20 cellular contexts compared by ENCODE assay signal in genomic region chr5:151598984-151599383, GRCh38. TPM values are rescaled to one million over a fixed set of nuclear protein-coding genes. Genes with fewer than 3 reads are reported as not detected.
A peak's percentile ranks its signal among the peaks of the same experiment; 100 is the strongest.
DNase-seq lines count a peak whose midpoint lies in the region; ATAC-seq, FAIRE-seq and TF ChIP-seq lines count a peak whose summit lies in the region.
"Had no signal": no experiment of that assay in that cellular context is flagged by ENCODE, and none has a peak within 500 bp of the region (broad histone marks: within the 10 kb centered on the region; RNA-seq: fewer than 3 reads in every experiment).

No MANE protein-coding gene starts in this region.

- peak overlapping the region; percentile 3 to 68 (median 56); a peak in 17 of 22 replicates for H3K4me2 ChIP-seq in BLaER1 treated with 17β-estradiol and CSF1 and Interleukin-3, amounts not matched to agents 10 nM and 100 nM

- H3K9me3 Mint-ChIP-seq in stimulated activated naive B cell treated with anti-CD40 and anti-IgM and Interleukin-4, amounts not matched to agents 10 μg/mL and 1 μg/mL and 100 μg/mL, for 72 hours: no peaks in the 10 kb centered on the region
- H3K9me3 Mint-ChIP-seq: activated CD4-positive, alpha-beta T cell treated with anti-CD3 and anti-CD28 coated beads, Interleukin-2, amount 10 ng/mL, durations not matched to agents 24 days and 14 days; CD4-positive, alpha-beta memory T cell had no signal

- TF ChIP-seq RAD21 in Ishikawa (IDR thresholded peaks at IDR 0.05; ENCODE audit: low read depth): no peak

- ATAC-seq in stimulated activated naive B cell treated with anti-CD40 and anti-IgM and Interleukin-4, amounts not matched to agents 10 μg/mL and 1 μg/mL and 100 μg/mL, for 72 hours (replicated peaks): no peak
- ATAC-seq: left ventricle myocardium superior, right cardiac atrium had no signal

- H3K4me1 Mint-ChIP-seq in stimulated activated naive B cell treated with anti-CD40 and anti-IgM and Interleukin-4, amounts not matched to agents 10 μg/mL and 1 μg/mL and 100 μg/mL, for 72 hours: no peaks in the 10 kb centered on the region
- H3K4me1 Mint-ChIP-seq: activated CD4-positive, alpha-beta T cell treated with anti-CD3 and anti-CD28 coated beads, Interleukin-2, amount 10 ng/mL, durations not matched to agents 24 days and 14 days; CD4-positive, alpha-beta memory T cell had no signal

- no peak overlapping the region for H3K4me3 ChIP-seq in BLaER1 treated with 17β-estradiol and CSF1 and Interleukin-3, amounts not matched to agents 10 nM and 100 nM
- H3K4me3 ChIP-seq: thyroid gland had no signal

- TF ChIP-seq POLR2A in GM12891 (IDR thresholded peaks at IDR 0.05; ENCODE audit: low read depth, low read length): no peak

- no peak overlapping the region for H3K4me3 Mint-ChIP-seq in stimulated activated naive B cell treated with anti-CD40 and anti-IgM and Interleukin-4, amounts not matched to agents 10 μg/mL and 1 μg/mL and 100 μg/mL, for 72 hours
- H3K4me3 Mint-ChIP-seq: activated CD4-positive, alpha-beta T cell treated with anti-CD3 and anti-CD28 coated beads, Interleukin-2, amount 10 ng/mL, durations not matched to agents 24 days and 14 days; CD4-positive, alpha-beta memory T cell had no signal

- H3K27me3 ChIP-seq in BLaER1 treated with 17β-estradiol and CSF1 and Interleukin-3, amounts not matched to agents 10 nM and 100 nM: no peaks in the 10 kb centered on the region
- H3K27me3 ChIP-seq: thyroid gland had no signal

- H3K36me3 Mint-ChIP-seq in stimulated activated naive B cell treated with anti-CD40 and anti-IgM and Interleukin-4, amounts not matched to agents 10 μg/mL and 1 μg/mL and 100 μg/mL, for 72 hours: no peaks in the 10 kb centered on the region
- H3K36me3 Mint-ChIP-seq: CD4-positive, alpha-beta memory T cell had no signal

- H3K36me3 ChIP-seq in BLaER1 treated with 17β-estradiol and CSF1 and Interleukin-3, amounts not matched to agents 10 nM and 100 nM: no peaks in the 10 kb centered on the region
- H3K36me3 ChIP-seq: thyroid gland had no signal

- in situ Hi-C loops in T47D (cut with HindIII; ENCODE audit: low pct_unique_long_range_greater_than_20kb, low sequenced_read_pairs): no loop called here

- DNase-seq in T47D (ENCODE audit: low read depth in 1 of 2, low spot score in 1 of 2) (peak; percentile 53 to 80), kidney tubule cell (ENCODE audit: low spot score) (peak; percentile 17), MV-4-11 (lab: John Stamatoyannopoulos, UW) (no peak), GM12891 (ENCODE audit: insufficient read length, low spot score) (no peak), HUDEP-2 (lab: John Stamatoyannopoulos, UW; ENCODE audit: unreplicated experiment in 76 of 76) (no peak)
- DNase-seq in stimulated activated naive B cell treated with anti-CD40 and anti-IgM and Interleukin-4, amounts not matched to agents 10 μg/mL and 1 μg/mL and 100 μg/mL, for 72 hours: no peak
- DNase-seq: activated CD4-positive, alpha-beta T cell treated with anti-CD3 and anti-CD28 coated beads, Interleukin-2, amount 10 ng/mL, durations not matched to agents 24 days and 14 days; amygdala; CD4-positive, alpha-beta memory T cell; central memory CD4-positive, alpha-beta T cell; glutamatergic neuron; GOT3; left ventricle myocardium superior; NCI-H1436 treated with DMSO at 0.1 percent for 48 hours; NK-92 treated with Interleukin-12 subunit alpha and Interleukin-12 subunit beta, amount 100 ng/mL, for 24 hours; occipital lobe; right cardiac atrium; thyroid gland had no signal

- no peak overlapping the region for H3K27ac Mint-ChIP-seq in stimulated activated naive B cell treated with anti-CD40 and anti-IgM and Interleukin-4, amounts not matched to agents 10 μg/mL and 1 μg/mL and 100 μg/mL, for 72 hours
- H3K27ac Mint-ChIP-seq: activated CD4-positive, alpha-beta T cell treated with anti-CD3 and anti-CD28 coated beads, Interleukin-2, amount 10 ng/mL, durations not matched to agents 24 days and 14 days; CD4-positive, alpha-beta memory T cell had no signal

- H3K27me3 Mint-ChIP-seq in stimulated activated naive B cell treated with anti-CD40 and anti-IgM and Interleukin-4, amounts not matched to agents 10 μg/mL and 1 μg/mL and 100 μg/mL, for 72 hours: peaks cover 18 to 34% of the 10 kb centered on the region in 2 donors

- peak overlapping the region in 5 of 11 experiments; percentile 17 to 71 (median 60); a peak in 7 of 22 replicates for H3K27ac ChIP-seq in BLaER1 treated with 17β-estradiol and CSF1 and Interleukin-3, amounts not matched to agents 10 nM and 100 nM
- H3K27ac ChIP-seq: thyroid gland had no signal

- H3K9me3 ChIP-seq in BLaER1 treated with 17β-estradiol and CSF1 and Interleukin-3, amounts not matched to agents 10 nM and 100 nM (replicated peaks in 1 of 11): no peaks in the 10 kb centered on the region
- H3K9me3 ChIP-seq: thyroid gland had no signal

- peak overlapping the region in 1 of 11 experiments; percentile 35; a peak in 1 of 22 replicates for H3K9ac ChIP-seq in BLaER1 treated with 17β-estradiol and CSF1 and Interleukin-3, amounts not matched to agents 10 nM and 100 nM

- no peak for TF ChIP-seq EP300 in Ishikawa (IDR thresholded peaks at IDR 0.05; ENCODE audit: borderline replicate concordance)

- peaks cover 7 to 21% (median 18%) of the 10 kb centered on the region in 10 experiments; a peak in 18 of 20 replicates for H3K4me1 ChIP-seq in BLaER1 treated with 17β-estradiol and CSF1 and Interleukin-3, amounts not matched to agents 10 nM and 100 nM
- H3K4me1 ChIP-seq: thyroid gland had no signal

- no peaks in the 10 kb centered on the region for H4K20me1 ChIP-seq in BLaER1 treated with 17β-estradiol and CSF1 and Interleukin-3, amounts not matched to agents 10 nM and 100 nM

- FAIRE-seq in GM12891 (lab: Jason Lieb, UNC): no peak

TF ChIP-seq in Ishikawa, 13 proteins besides CTCF, POLR2A, EP300 and RAD21:
- TF ChIP-seq MAX (IDR thresholded peaks at IDR 0.05) (peak; percentile 27; the same call in 1 of the 2 replicates), FOXM1 (IDR thresholded peaks at IDR 0.05; ENCODE audit: borderline replicate concordance, low read depth) (no peak), CEBPB (IDR thresholded peaks at IDR 0.05) (peak; percentile 93), TCF12 (IDR thresholded peaks at IDR 0.05; ENCODE audit: low read depth) (peak; percentile 51; the same call in 1 of the 2 replicates)

TF ChIP-seq in GM12891, 5 proteins besides CTCF, POLR2A, EP300 and RAD21:
- TF ChIP-seq POU2F2 (IDR thresholded peaks at IDR 0.05; ENCODE audit: low read depth, low read length) (no peak), PAX5 (IDR thresholded peaks at IDR 0.05; ENCODE audit: insufficient read depth, low read length, severe bottlenecking) (no peak), SPI1 (IDR thresholded peaks at IDR 0.05; ENCODE audit: low read depth, low read length) (no peak), TAF1 (IDR thresholded peaks at IDR 0.05; ENCODE audit: low read depth, low read length) (no peak), POLR2AphosphoS5 (IDR thresholded peaks at IDR 0.05; ENCODE audit: low read depth, low read length) (no peak)

RNA-seq across cellular contexts. Expression of gene FAT2, which starts 7.9 kb away (rescaled TPM):
- 0.10 TPM for polyA plus RNA-seq in GM12891 (2012; ENCODE audit: low read depth, missing spikeins)
- polyA plus RNA-seq: CD4-positive, alpha-beta memory T cell had no signal

Comparison
In these comparisons a context has a peak if more than half of its experiments do, and no peak if none do; other contexts are left out.
1. DNase-seq: peak in T47D (2 of 2) and kidney tubule cell (single experiment); none in MV-4-11 (single experiment), GM12891 (single experiment), HUDEP-2 (0 of 76) and stimulated activated naive B cell treated with anti-CD40 and anti-IgM and Interleukin-4, amounts not matched to agents 10 μg/mL and 1 μg/mL and 100 μg/mL, for 72 hours (single experiment).